21 cellular contexts compared by ENCODE assay signal in genomic region chr19:19737559-19738332, GRCh38. TPM values are rescaled to one million over a fixed set of nuclear protein-coding genes. Genes with fewer than 3 reads are reported as not detected.
DNase-seq lines count a peak whose midpoint lies in the region; ATAC-seq, FAIRE-seq and TF ChIP-seq lines count a peak whose summit lies in the region.
"Had no signal": no experiment of that assay in that cellular context is flagged by ENCODE, and none has a peak within 500 bp of the region (broad histone marks: within the 10 kb centered on the region; RNA-seq: fewer than 3 reads in every experiment).

No MANE protein-coding gene starts in this region.

- CTCF ChIA-PET in SK-N-SH (lab: Yijun Ruan, JAX) = interaction anchor here (1.0 kb wide), 1 partner anchor 10 kb away, joined by 3 read pairs; no protein-coding TSS in a partner anchor

- H3K79me2 ChIP-seq in SK-N-SH (ENCODE audit: insufficient read depth) (0 out of 2 replicates have a peak, but pooled peaks cover under 1% of the 10 kb centered on the region), mesendoderm (ENCODE audit: control insufficient read depth, insufficient read depth, low read length) (no peaks in the 10 kb centered on the region)

- H2BK15ac ChIP-seq in mesendoderm (replicated peaks; ENCODE audit: low read depth) = no peak overlapping the region

- no peak overlapping the region for H3K23ac ChIP-seq in mesendoderm (ENCODE audit: low read length)

- POLR2A ChIA-PET in SK-N-SH (lab: Yijun Ruan, JAX) = no interaction called here

- peaks cover 9% of the 10 kb centered on the region for H3K4me1 Mint-ChIP-seq in T-helper 17 cell

- no peak overlapping the region for H3K27ac Mint-ChIP-seq in T-helper 17 cell
- H3K27ac Mint-ChIP-seq: CD4-positive, alpha-beta T cell had no signal

- H2AK5ac ChIP-seq in mesendoderm (ENCODE audit: low read length) = no peak overlapping the region

- no peak for TF ChIP-seq EP300 in SK-N-SH (IDR thresholded peaks at IDR 0.05; ENCODE audit: borderline replicate concordance in 1 of 2, low read depth in 1 of 2, low read length in 1 of 2)

- no peaks in the 10 kb centered on the region for H3K27me3 Mint-ChIP-seq in T-helper 17 cell
- H3K27me3 Mint-ChIP-seq: CD4-positive, alpha-beta T cell had no signal

- H4K5ac ChIP-seq in mesendoderm (ENCODE audit: low read length) = no peak overlapping the region

- no peak for FAIRE-seq in HTR-8/SVneo (lab: Jason Lieb, UNC)
- FAIRE-seq: A549, D721Med, G401.6, GM12892 had no signal

- ATAC-seq in SK-N-SH treated with all-trans-retinoic acid at 6 μM for 48 hours = no peak
- ATAC-seq in T-helper 17 cell = no peak
- no peak for ATAC-seq in lung (ENCODE audit: insufficient read depth, low FRiP score)
- ATAC-seq: A549 had no signal

- no peak overlapping the region for H3K4ac ChIP-seq in mesendoderm (ENCODE audit: low read depth, low read length)

- 15% methylated on average over 3 of the region's 8 CpGs for WGBS in SK-N-SH (ENCODE audit: low lambda C conversion rate)
- 82 to 88% methylated on average over 8 of the region's 8 CpGs for WGBS in lung, 2 donors
- WGBS in mesendoderm (ENCODE audit: extremely low coverage, insufficient coverage, low lambda C conversion rate) = no CpG with 5 or more reads among the region's 8 CpGs

- H3K4me3 ChIP-seq in SK-N-SH (ENCODE audit: low read depth in 2 of 2, low read length in 1 of 2) (no peak overlapping the region), lung (no peak overlapping the region), mesendoderm (ENCODE audit: low read length) (no peak overlapping the region)
- H3K4me3 ChIP-seq: A549, GM23248 had no signal

- DNase-seq in SK-N-SH (peak; percentile 4), T-helper 17 cell (no peak), lung (ENCODE audit: low spot score) (peak; percentile 14), mesendoderm (no peak), HTR-8/SVneo (ENCODE audit: insufficient read length, low spot score) (no peak)
- DNase-seq in activated CD8-positive, alpha-beta memory T cell treated with anti-CD3 and anti-CD28 coated beads for 24 hours = no peak
- DNase-seq: AML-193; Caco-2; CD4-positive, alpha-beta T cell; GM23248; HCEC 1CT; IMR-90; KBM-7 had no signal

- H3K27ac ChIP-seq in SK-N-SH (ENCODE audit: low read depth in 2 of 2, low read length in 1 of 2) = no peak overlapping the region
- H3K27ac ChIP-seq in lung (ENCODE audit: low read depth in 1 of 2, low read length in 1 of 2) = no peak overlapping the region
- H3K27ac ChIP-seq in mesendoderm (ENCODE audit: low read depth, low read length) = no peak overlapping the region
- H3K27ac ChIP-seq: 22Rv1, A549, C4-2B, GM23248, HL-60 had no signal

- H3K9me3 ChIP-seq in SK-N-SH (no peaks in the 10 kb centered on the region), T-helper 17 cell (ENCODE audit: control insufficient read depth, low read length, poor library complexity, severe bottlenecking) (no peaks in the 10 kb centered on the region), lung (ENCODE audit: control insufficient read depth in 2 of 2, insufficient read depth in 1 of 2, low read length in 1 of 2) (peaks cover 0 to 9% of the 10 kb centered on the region in 2 donors)
- H3K9me3 ChIP-seq: Caco-2 had no signal

- no peak overlapping the region for H4K8ac ChIP-seq in mesendoderm (ENCODE audit: low read depth, low read length)

- H3K27me3 ChIP-seq in SK-N-SH (ENCODE audit: insufficient read depth) (no peaks in the 10 kb centered on the region), lung (ENCODE audit: control insufficient read depth, insufficient read depth) (no peaks in the 10 kb centered on the region), mesendoderm (ENCODE audit: insufficient read depth, low read length, poor library complexity) (no peaks in the 10 kb centered on the region)

- peaks cover 3% of the 10 kb centered on the region for H3F3A ChIP-seq in SK-N-SH (replicated peaks; ENCODE audit: insufficient read depth)

- H3K56ac ChIP-seq in mesendoderm (ENCODE audit: low read length) = no peak overlapping the region

- H3K36me3 ChIP-seq in SK-N-SH (replicated peaks in 1 of 2; ENCODE audit: control insufficient read depth in 1 of 2, insufficient read depth in 2 of 2, low read length in 1 of 2) (no peaks in the 10 kb centered on the region), lung (ENCODE audit: control insufficient read depth in 2 of 2, insufficient read depth in 2 of 2, low read length in 2 of 2) (no peaks in the 10 kb centered on the region), mesendoderm (ENCODE audit: control insufficient read depth, insufficient read depth, low read length) (no peaks in the 10 kb centered on the region)

- H2BK120ac ChIP-seq in mesendoderm (ENCODE audit: low read depth, low read length) = no peak overlapping the region

- no peaks in the 10 kb centered on the region for H4K20me1 ChIP-seq in SK-N-SH (ENCODE audit: insufficient read depth)

- no peaks in the 10 kb centered on the region for H3K79me1 ChIP-seq in mesendoderm (ENCODE audit: low read length)

- H3K4me2 ChIP-seq in SK-N-SH (no peak overlapping the region), mesendoderm (ENCODE audit: low read length) (no peak overlapping the region)
- H3K4me2 ChIP-seq: A549 had no signal

- H2BK5ac ChIP-seq in mesendoderm (ENCODE audit: low read length) = no peak overlapping the region

- no peak overlapping the region for H3K9ac ChIP-seq in SK-N-SH
- H3K9ac ChIP-seq in mesendoderm (ENCODE audit: low read length) = no peak overlapping the region
- H3K9ac ChIP-seq: GM23248 had no signal

- no peak for TF ChIP-seq RAD21 in SK-N-SH (IDR thresholded peaks at IDR 0.05; ENCODE audit: low read length)

- H3K4me3 Mint-ChIP-seq in T-helper 17 cell = peak overlapping the region; percentile 25
- H3K4me3 Mint-ChIP-seq: CD4-positive, alpha-beta T cell had no signal

- no peak for TF ChIP-seq CTCF in SK-N-SH (IDR thresholded peaks at IDR 0.05)
- no peak for TF ChIP-seq CTCF in lung (IDR thresholded peaks at IDR 0.05; ENCODE audit: control extremely low read depth, extremely low read depth)

- no peaks in the 10 kb centered on the region for H3K9me2 ChIP-seq in SK-N-SH

- peaks cover 5% of the 10 kb centered on the region for H3K36me3 Mint-ChIP-seq in T-helper 17 cell (ENCODE audit: low read depth)

- H2AFZ ChIP-seq in SK-N-SH (ENCODE audit: low read depth) = no peak overlapping the region
- H2AFZ ChIP-seq: GM23248 had no signal

- no peaks in the 10 kb centered on the region for H3K4me1 ChIP-seq in SK-N-SH (ENCODE audit: control insufficient read depth in 1 of 2, insufficient read depth in 2 of 2, low read depth in 1 of 2, low read length in 1 of 2)
- H3K4me1 ChIP-seq in lung (ENCODE audit: control insufficient read depth in 2 of 2, insufficient read depth in 2 of 2, low read length in 2 of 2) = no peaks in the 10 kb centered on the region
- H3K4me1 ChIP-seq in mesendoderm (ENCODE audit: control insufficient read depth, low read depth, low read length) = no peaks in the 10 kb centered on the region
- H3K4me1 ChIP-seq: A549, Caco-2 had no signal

- H3K18ac ChIP-seq in mesendoderm (ENCODE audit: low read length) = no peak overlapping the region

TF ChIP-seq in SK-N-SH, 30 proteins besides CTCF, POLR2A, EP300 and RAD21 (continues in another document):
- TF ChIP-seq SMC3 (IDR thresholded peaks at IDR 0.05; ENCODE audit: low read depth, low read length) = no peak
- TF ChIP-seq USF1 (IDR thresholded peaks at IDR 0.05; ENCODE audit: borderline replicate concordance, low read depth) = no peak
- no peak for TF ChIP-seq FOSL2 (IDR thresholded peaks at IDR 0.05; ENCODE audit: borderline replicate concordance, low read depth)
- TF ChIP-seq RFX5 (IDR thresholded peaks at IDR 0.05; ENCODE audit: low read length) = no peak
- TF ChIP-seq MEF2A (IDR thresholded peaks at IDR 0.05; ENCODE audit: borderline replicate concordance, low read depth) = no peak
- no peak for TF ChIP-seq JUND (IDR thresholded peaks at IDR 0.05)
- TF ChIP-seq RXRA (IDR thresholded peaks at IDR 0.05; ENCODE audit: borderline replicate concordance, low read depth) = no peak
- no peak for TF ChIP-seq POLR2AphosphoS5 (IDR thresholded peaks at IDR 0.05; ENCODE audit: low read depth, low read length)
- no peak for TF ChIP-seq ELF1 (IDR thresholded peaks at IDR 0.05)
- no peak for TF ChIP-seq TCF12 (IDR thresholded peaks at IDR 0.05)

TF ChIP-seq in SK-N-SH treated with all-trans-retinoic acid at 6 μM for 48 hours, 23 proteins besides CTCF, POLR2A, EP300 and RAD21:
- TF ChIP-seq CREB5 (CRISPR knock-in tag; IDR thresholded peaks at IDR 0.05; ENCODE audit: low read depth) = no peak
- no peak for TF ChIP-seq CSRNP3 (CRISPR knock-in tag; IDR thresholded peaks at IDR 0.05)
- TF ChIP-seq ESRRG (CRISPR knock-in tag; IDR thresholded peaks at IDR 0.05) = no peak
- no peak for TF ChIP-seq TOX (CRISPR knock-in tag; IDR thresholded peaks at IDR 0.05; ENCODE audit: borderline replicate concordance)

RNA-seq across cellular contexts. Expression of gene ZNF14, which starts 4.8 kb away (rescaled TPM):
- 1.1 and 1.7 TPM in 2 replicates for polyA plus RNA-seq in SK-N-SH (2012; rRNA removed)
- polyA plus RNA-seq in SK-N-SH (2012; cell fraction: cytosol; rRNA removed) = 1.6 TPM in 2 replicates
- 1.1 and 1.7 TPM in 2 replicates for polyA plus RNA-seq in SK-N-SH (2012; cell fraction: nucleus; rRNA removed)
- 10 to 100 TPM; 18.7 to 22.5 TPM for total RNA-seq in T-helper 17 cell
- total RNA-seq in lung = 10 to 100 TPM in 1 of 2 donors, 1 to 10 TPM in 1; 4.3 to 18.1 TPM
- 1 to 10 TPM; 2.6 to 3.5 TPM for polyA plus RNA-seq in lung
- 2.0 TPM for polyA plus RNA-seq in mesendoderm (2013, experiment 1 of 2)
- polyA plus RNA-seq in mesendoderm (2013, experiment 2 of 2) = 2.2 TPM

Comparison
In these comparisons a context has a peak if more than half of its experiments do, and no peak if none do; other contexts are left out.
1. DNase-seq: peak in SK-N-SH (single experiment) and lung (single experiment); none in T-helper 17 cell (0 of 3), mesendoderm (single experiment), activated CD8-positive, alpha-beta memory T cell treated with anti-CD3 and anti-CD28 coated beads for 24 hours (single experiment) and HTR-8/SVneo (single experiment).